11 cellular contexts compared by ENCODE assay signal in the genomic region with DNA sequence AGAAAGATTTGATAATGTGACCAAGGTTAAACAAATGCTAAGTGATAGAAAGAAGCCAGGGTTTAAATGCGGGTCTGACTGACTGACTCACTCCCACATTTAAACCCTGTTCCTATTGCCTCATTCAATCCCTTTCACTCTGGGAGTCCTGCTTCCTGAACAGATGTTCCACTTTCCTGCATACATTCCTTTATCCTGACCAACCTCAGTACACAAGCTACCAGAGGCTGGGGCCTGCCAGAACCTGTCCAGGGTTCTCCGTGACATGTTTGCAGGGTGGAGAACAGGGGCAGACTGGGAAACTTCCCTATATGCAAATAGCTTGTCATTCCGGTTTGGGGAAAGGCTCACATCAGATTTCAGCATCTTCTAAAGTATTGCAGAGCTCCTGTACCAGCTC. TPM values are rescaled to one million over a fixed set of nuclear protein-coding genes. Genes with fewer than 3 reads are reported as not detected.
A peak's percentile ranks its signal among the peaks of the same experiment; 100 is the strongest.
DNase-seq lines count a peak whose midpoint lies in the region; ATAC-seq and TF ChIP-seq lines count a peak whose summit lies in the region.
"Had no signal": no experiment of that assay in that cellular context is flagged by ENCODE, and none has a peak within 500 bp of the region (broad histone marks: within the 10 kb centered on the region; RNA-seq: fewer than 3 reads in every experiment).

No MANE protein-coding gene starts in this region.

- ATAC-seq in HCT116 (0 out of 2 replicates have a peak, but pooled peaks have one; percentile 18), RWPE2 (ENCODE audit: low read depth) (peak; percentile 98), left colon (no peak)

- no peaks in the 10 kb centered on the region for H3K9me3 ChIP-seq in HCT116 (ENCODE audit: control insufficient read depth in 1 of 2, insufficient read depth in 1 of 2, low read depth in 1 of 2, low read length in 2 of 2)
- no peaks in the 10 kb centered on the region for H3K9me3 ChIP-seq in RWPE2 (ENCODE audit: severe bottlenecking)
- H3K9me3 ChIP-seq: BLaER1 had no signal

- H3K36me3 ChIP-seq in HCT116 (ENCODE audit: control insufficient read depth in 1 of 2, insufficient read depth in 2 of 2, low read length in 2 of 2) (no peaks in the 10 kb centered on the region), RWPE2 (ENCODE audit: low read depth) (no peaks in the 10 kb centered on the region)
- H3K36me3 ChIP-seq: BLaER1 had no signal

- no peaks in the 10 kb centered on the region for H3K9me2 ChIP-seq in HCT116 (ENCODE audit: insufficient read depth)

- TF ChIP-seq RAD21 in HCT116 (IDR thresholded peaks at IDR 0.05; ENCODE audit: low read depth): no peak

- intact Hi-C loops in HCT116 (cut with micrococcal nuclease) (no loop called here), left colon (cut with DNase I, micrococcal nuclease) (no loop called here)

- TF ChIP-seq CTCF in HCT116 (IDR thresholded peaks at IDR 0.05 in 2 of 3, conservative IDR thresholded peaks at IDR 0.05 in 1 of 3; ENCODE audit: borderline replicate concordance in 1 of 3, insufficient read depth in 1 of 3, low read depth in 2 of 3, low read length in 2 of 3) (no peak), RWPE2 (IDR thresholded peaks at IDR 0.05; ENCODE audit: poor library complexity, severe bottlenecking) (no peak)

- H4K20me1 ChIP-seq in HCT116 (ENCODE audit: insufficient read depth): no peaks in the 10 kb centered on the region
- H4K20me1 ChIP-seq: BLaER1 had no signal

- RAD21 ChIA-PET in HCT116 (lab: Charles Lee; ENCODE audit: low non-redundant PET in 1 of 2, low total read pairs in 2 of 2, uncharacterized antibody in 2 of 2, unreplicated experiment in 2 of 2): no interaction called here

- CTCF ChIA-PET in HCT116 (lab: Charles Lee): no interaction called here

- no peak for TF ChIP-seq POLR2A in HCT116 (IDR thresholded peaks at IDR 0.05; ENCODE audit: borderline replicate concordance, extremely low read depth, insufficient read depth, insufficient read length)

- BruUV-seq in HCT116 (replicated peaks; lab: Mats Ljungman, UMichigan): no TSS peak

- H3K4me1 ChIP-seq in HCT116 (ENCODE audit: control insufficient read depth in 1 of 2, insufficient read depth in 2 of 2, low read length in 2 of 2) (peaks cover 2 to 10% of the 10 kb centered on the region in 2 experiments; a peak in 1 of 4 replicates), RWPE2 (ENCODE audit: insufficient read depth, poor library complexity, severe bottlenecking) (peaks cover 26% of the 10 kb centered on the region)
- H3K4me1 ChIP-seq: BLaER1 had no signal

- no peak overlapping the region for H2AFZ ChIP-seq in HCT116 (ENCODE audit: low read depth, low read length, poor library complexity, severe bottlenecking)

- POLR2A ChIA-PET in HCT116 (lab: Charles Lee): no interaction called here

- H3K27me3 ChIP-seq in HCT116 (ENCODE audit: insufficient read depth, low read length) (no peaks in the 10 kb centered on the region), RWPE2 (ENCODE audit: insufficient read depth, poor library complexity, severe bottlenecking) (no peaks in the 10 kb centered on the region)
- H3K27me3 ChIP-seq: BLaER1 had no signal

- H3K4me3 ChIP-seq in HCT116 (replicated peaks in 1 of 2; ENCODE audit: low read depth in 1 of 2, low read length in 2 of 2): no peak overlapping the region
- H3K4me3 ChIP-seq in RWPE2 (ENCODE audit: severe bottlenecking): no peak overlapping the region
- H3K4me3 ChIP-seq: BLaER1 had no signal

- DNase-seq in 8988T: peak; percentile 53
- no peak for DNase-seq in HCT116 (ENCODE audit: low read depth, low spot score)
- DNase-seq in RWPE2 (ENCODE audit: low spot score): peak; percentile 96
- DNase-seq in fibroblast of peridontal ligament (ENCODE audit: extremely low read depth): peak; percentile 87
- no peak for DNase-seq in left colon
- DNase-seq in T-helper 2 cell: no peak
- no peak for DNase-seq in stimulated activated CD4-positive, alpha-beta T cell treated with anti-CD3 and anti-CD28 coated beads, Interleukin-4, amount 100 ng/mL, for 4 hours
- DNase-seq in activated CD4-positive, CD25-positive, alpha-beta regulatory T cell (lab: John Stamatoyannopoulos, UW): no peak
- DNase-seq: RPMI8226 had no signal

- H3K27ac ChIP-seq in HCT116 (ENCODE audit: low read depth, low read length) (no peak overlapping the region), RWPE2 (ENCODE audit: poor library complexity, severe bottlenecking) (peak overlapping the region; percentile 91)
- H3K27ac ChIP-seq: BLaER1 had no signal

- H3K9ac ChIP-seq in HCT116 (ENCODE audit: low read length): no peak overlapping the region
- H3K9ac ChIP-seq: BLaER1 had no signal

- no peaks in the 10 kb centered on the region for H3K79me2 ChIP-seq in HCT116 (ENCODE audit: insufficient read depth, low read length)

- H3K4me2 ChIP-seq in HCT116 (ENCODE audit: low read length): no peak overlapping the region
- H3K4me2 ChIP-seq: BLaER1 had no signal

TF ChIP-seq in HCT116, 20 proteins besides CTCF, POLR2A, EP300 and RAD21:
- no peak for TF ChIP-seq ZFX (IDR thresholded peaks at IDR 0.05)
- TF ChIP-seq SP1 (IDR thresholded peaks at IDR 0.05; ENCODE audit: low read depth): no peak
- TF ChIP-seq EZH2 (IDR thresholded peaks at IDR 0.05): no peak
- TF ChIP-seq EZH2phosphoT487 (IDR thresholded peaks at IDR 0.05; ENCODE audit: borderline replicate concordance): no peak
- TF ChIP-seq YY1 (IDR thresholded peaks at IDR 0.05; ENCODE audit: extremely low read depth, insufficient replicate concordance, low read depth, low read length): no peak
- TF ChIP-seq, protein P1, sequence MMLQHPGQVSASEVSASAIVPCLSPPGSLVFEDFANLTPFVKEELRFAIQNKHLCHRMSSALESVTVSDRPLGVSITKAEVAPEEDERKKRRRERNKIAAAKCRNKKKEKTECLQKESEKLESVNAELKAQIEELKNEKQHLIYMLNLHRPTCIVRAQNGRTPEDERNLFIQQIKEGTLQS (IDR thresholded peaks at IDR 0.05): no peak
- TF ChIP-seq ELF1 (IDR thresholded peaks at IDR 0.05; ENCODE audit: borderline replicate concordance, low read depth): no peak
- TF ChIP-seq TCF7L2 (IDR thresholded peaks at IDR 0.05; ENCODE audit: borderline replicate concordance, extremely low read depth, insufficient read depth, insufficient read length): no peak
- TF ChIP-seq, protein P2, sequence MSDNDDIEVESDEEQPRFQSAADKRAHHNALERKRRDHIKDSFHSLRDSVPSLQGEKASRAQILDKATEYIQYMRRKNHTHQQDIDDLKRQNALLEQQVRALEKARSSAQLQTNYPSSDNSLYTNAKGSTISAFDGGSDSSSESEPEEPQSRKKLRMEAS (IDR thresholded peaks at IDR 0.05): no peak

RNA-seq across cellular contexts. Expression of a gene that starts 3.0 kb away (rescaled TPM):
- total RNA-seq in HCT116 (2021; ENCODE audit: unreplicated experiment): 0.22 TPM
- polyA plus RNA-seq in HCT116 (2012): 0.20 and 0.40 TPM in 2 replicates
- under 1 TPM; 0.15 to 0.67 TPM for total RNA-seq in left colon
- total RNA-seq: H1 had no signal

Comparison
In these comparisons a context has a peak if more than half of its experiments do, and no peak if none do; other contexts are left out.
1. DNase-seq: peak in 8988T (single experiment), RWPE2 (single experiment) and fibroblast of peridontal ligament (single experiment); none in HCT116 (single experiment), left colon (0 of 2), T-helper 2 cell (0 of 5), stimulated activated CD4-positive, alpha-beta T cell treated with anti-CD3 and anti-CD28 coated beads, Interleukin-4, amount 100 ng/mL, for 4 hours (0 of 2) and activated CD4-positive, CD25-positive, alpha-beta regulatory T cell (0 of 4).